ENCODE assay signal across 1 cellular context in genomic region chr1:39925727-39926342, GRCh38.
TF ChIP-seq lines count a peak whose summit lies in the region.

No MANE protein-coding gene starts in this region.

TF ChIP-seq in K562, 482 proteins besides CTCF, POLR2A, EP300 and RAD21:
- TF ChIP-seq ZBTB40 (IDR thresholded peaks at IDR 0.05) (no peak), ZBTB40 (CRISPR knock-in tag; IDR thresholded peaks at IDR 0.05) (0 out of 2 replicates have a peak, but pooled peaks have one; percentile 19), TOE1 (IDR thresholded peaks at IDR 0.05; ENCODE audit: borderline replicate concordance) (no peak), TOE1 (CRISPR knock-in tag; IDR thresholded peaks at IDR 0.05; ENCODE audit: borderline replicate concordance, low read depth) (no peak), ZNF121 (CRISPR knock-in tag; conservative IDR thresholded peaks at IDR 0.05) (peak; percentile 84), RBM25 (IDR thresholded peaks at IDR 0.05; ENCODE audit: low read depth, low read length, severe bottlenecking) (peak; percentile 79), SNAPC5 (CRISPR knock-in tag; IDR thresholded peaks at IDR 0.05) (no peak), ATF2 (CRISPR knock-in tag; IDR thresholded peaks at IDR 0.05) (peak; percentile 73), MAX (CRISPR knock-in tag; IDR thresholded peaks at IDR 0.05) (0 out of 2 replicates have a peak, but pooled peaks have one; percentile 3), KDM1A (IDR thresholded peaks at IDR 0.05) (peak in 1 of 2 experiments; percentile 11; a peak in 1 of 4 replicates)
